Comparison of ENCODE assay signal across 11 cellular contexts in the genomic region with DNA sequence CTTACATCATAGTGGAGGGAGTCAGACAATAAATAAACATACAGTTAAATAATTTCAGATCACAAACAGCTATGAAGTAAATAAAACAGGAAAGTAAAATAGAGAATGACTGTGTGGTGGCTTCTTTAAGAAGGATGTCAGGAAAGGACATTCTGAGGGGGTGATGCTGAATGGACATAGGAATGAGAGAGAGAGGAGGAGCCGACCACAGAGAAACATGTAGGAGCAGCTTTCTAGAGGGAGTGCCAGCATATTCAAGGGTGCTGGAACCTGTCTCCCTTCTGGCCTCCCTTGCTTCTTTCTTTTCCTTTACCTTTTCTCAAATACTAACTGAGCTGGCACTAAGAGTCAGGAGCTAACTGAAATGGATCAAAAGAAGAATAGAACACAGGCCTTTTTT. TPM values are rescaled to one million over a fixed set of nuclear protein-coding genes. Genes with fewer than 3 reads are reported as not detected.
A peak's percentile ranks its signal among the peaks of the same experiment; 100 is the strongest.
DNase-seq lines count a peak whose midpoint lies in the region; ATAC-seq, FAIRE-seq and TF ChIP-seq lines count a peak whose summit lies in the region.
"Had no signal": no experiment of that assay in that cellular context is flagged by ENCODE, and none has a peak within 500 bp of the region (broad histone marks: within the 10 kb centered on the region; RNA-seq: fewer than 3 reads in every experiment).

No MANE protein-coding gene starts in this region.

- H3K79me2 ChIP-seq in keratinocyte (ENCODE audit: control insufficient read depth, insufficient read depth, low read length) = no peaks in the 10 kb centered on the region

- CTCF ChIA-PET in activated CD4-positive, alpha-beta T cell treated with anti-CD3 and anti-CD28 coated beads, Interleukin-2, amount 10 ng/mL, durations not matched to agents 7 days and 5 days (lab: Charles Lee) = interaction anchor here (0.7 to 1.0 kb wide), 3 partner anchors 15 to 1407 kb away, joined by 3 read pairs; no protein-coding TSS in a partner anchor

- peak overlapping the region; percentile 66 for H3K9ac ChIP-seq in keratinocyte (ENCODE audit: control insufficient read depth, extremely low read depth, insufficient read depth, low read length)

- POLR2A ChIA-PET in activated CD4-positive, alpha-beta T cell treated with anti-CD3 and anti-CD28 coated beads, Interleukin-2, amount 10 ng/mL, durations not matched to agents 7 days and 5 days (lab: Charles Lee) = no interaction called here

- no peak for TF ChIP-seq POLR2A in thyroid gland (IDR thresholded peaks at IDR 0.05)

- peaks cover 54% of the 10 kb centered on the region for H3K4me1 ChIP-seq in keratinocyte (ENCODE audit: control insufficient read depth, extremely low read depth, insufficient read depth, low read length)
- peaks cover 8 to 26% of the 10 kb centered on the region in 2 donors for H3K4me1 ChIP-seq in thyroid gland

- H3K27me3 ChIP-seq in keratinocyte (ENCODE audit: control insufficient read depth, extremely low read depth, insufficient read depth, low read length) (no peaks in the 10 kb centered on the region), thyroid gland (no peaks in the 10 kb centered on the region)
- H3K27me3 ChIP-seq: cardiac muscle cell had no signal

- FAIRE-seq in keratinocyte (lab: Jason Lieb, UNC) = peak; percentile 80

- ATAC-seq in HG02938 (IDR thresholded peaks at IDR 0.05; ENCODE audit: unreplicated experiment) (no peak), HG02623 (IDR thresholded peaks at IDR 0.05; ENCODE audit: unreplicated experiment) (no peak)
- ATAC-seq: T-helper 17 cell had no signal

- no peaks in the 10 kb centered on the region for H3K9me3 Mint-ChIP-seq in activated CD4-positive, alpha-beta T cell treated with anti-CD3 and anti-CD28 coated beads, Interleukin-2, amount 10 ng/mL, durations not matched to agents 7 days and 5 days

- no peaks in the 10 kb centered on the region for H3K9me3 ChIP-seq in keratinocyte (ENCODE audit: control insufficient read depth, low read depth, low read length)
- H3K9me3 ChIP-seq in thyroid gland = no peaks in the 10 kb centered on the region

- H3K27me3 Mint-ChIP-seq in activated CD4-positive, alpha-beta T cell treated with anti-CD3 and anti-CD28 coated beads, Interleukin-2, amount 10 ng/mL, durations not matched to agents 7 days and 5 days = peaks cover 35% of the 10 kb centered on the region

- TF ChIP-seq CTCF in keratinocyte (optimal IDR thresholded peaks at IDR 0.05 in 1 of 3, IDR thresholded peaks at IDR 0.05 in 1 of 3, conservative IDR thresholded peaks at IDR 0.05 in 1 of 3; ENCODE audit: extremely low read depth in 1 of 3, insufficient read depth in 2 of 3, low read length in 3 of 3) = no peak
- TF ChIP-seq CTCF in thyroid gland (IDR thresholded peaks at IDR 0.05) = no peak

- H3K4me3 ChIP-seq in keratinocyte (ENCODE audit: control insufficient read depth in 2 of 3, extremely low read depth in 1 of 3, insufficient read depth in 2 of 3, low read depth in 1 of 3, low read length in 3 of 3) (peak overlapping the region in 2 of 3 experiments; percentile 29 to 59), thyroid gland (replicated peaks in 1 of 3) (no peak overlapping the region)
- H3K4me3 ChIP-seq: cardiac muscle cell had no signal

- H3K4me2 ChIP-seq in keratinocyte (ENCODE audit: control insufficient read depth, extremely low read depth, insufficient read depth, low read depth, low read length) = peak overlapping the region; percentile 85

- peak overlapping the region; percentile 3 for H3K27ac Mint-ChIP-seq in activated CD4-positive, alpha-beta T cell treated with anti-CD3 and anti-CD28 coated beads, Interleukin-2, amount 10 ng/mL, durations not matched to agents 7 days and 5 days
- H3K27ac Mint-ChIP-seq: activated CD8-positive, alpha-beta memory T cell treated with anti-CD3 and anti-CD28 coated beads, Interleukin-2, amount 10 ng/mL, durations not matched to agents 7 days and 5 days; T-helper 17 cell had no signal

- H3K27ac ChIP-seq in angular gyrus (ENCODE audit: low read depth, low read length) = peak overlapping the region; percentile 53
- peak overlapping the region; percentile 91 for H3K27ac ChIP-seq in keratinocyte (ENCODE audit: control insufficient read depth, insufficient read depth, low read length)
- H3K27ac ChIP-seq in thyroid gland = peak overlapping the region; percentile 52 to 78 (median 72)
- H3K27ac ChIP-seq: cardiac muscle cell had no signal

- peaks cover 2% of the 10 kb centered on the region for H3K9me1 ChIP-seq in keratinocyte (ENCODE audit: control insufficient read depth, extremely low read depth, insufficient read depth, low read length)

- no peaks in the 10 kb centered on the region for H4K20me1 ChIP-seq in keratinocyte (ENCODE audit: control insufficient read depth, extremely low read depth, insufficient read depth, low read length)

- DNase-seq in activated CD4-positive, alpha-beta T cell treated with anti-CD3 and anti-CD28 coated beads, Interleukin-2, amount 10 ng/mL, durations not matched to agents 7 days and 5 days = no peak
- no peak for DNase-seq in activated CD4-positive, alpha-beta T cell treated with anti-CD3 and anti-CD28 coated beads, Interleukin-2, amount 50 U/mL, for 1 hour
- DNase-seq in keratinocyte (ENCODE audit: low read depth, low spot score) = no peak
- no peak for DNase-seq in thyroid gland
- DNase-seq in stimulated activated CD4-positive, alpha-beta T cell treated with anti-CD3 and anti-CD28 coated beads, Interleukin-2, amount 100 ng/mL, for 24 hours = no peak
- DNase-seq: activated CD8-positive, alpha-beta memory T cell treated with anti-CD3 and anti-CD28 coated beads, Interleukin-2, amount 10 ng/mL, durations not matched to agents 7 days and 5 days; T-helper 17 cell had no signal

- 43 to 51% methylated on average over 1 of the region's 1 CpG for WGBS in thyroid gland, 2 donors

- H3K4me3 Mint-ChIP-seq in activated CD4-positive, alpha-beta T cell treated with anti-CD3 and anti-CD28 coated beads, Interleukin-2, amount 10 ng/mL, durations not matched to agents 7 days and 5 days = no peak overlapping the region
- H3K4me3 Mint-ChIP-seq: T-helper 17 cell had no signal

- peaks cover 16% of the 10 kb centered on the region for H3K4me1 Mint-ChIP-seq in activated CD4-positive, alpha-beta T cell treated with anti-CD3 and anti-CD28 coated beads, Interleukin-2, amount 10 ng/mL, durations not matched to agents 7 days and 5 days

- intact Hi-C loops in thyroid gland (cut with DNase I) = no loop called here

- no peaks in the 10 kb centered on the region for H3K36me3 ChIP-seq in keratinocyte (ENCODE audit: control insufficient read depth in 2 of 2, extremely low read depth in 1 of 2, insufficient read depth in 2 of 2, low read length in 2 of 2)
- no peaks in the 10 kb centered on the region for H3K36me3 ChIP-seq in thyroid gland
- H3K36me3 ChIP-seq: cardiac muscle cell had no signal

- H2AFZ ChIP-seq in keratinocyte (ENCODE audit: control insufficient read depth, low read length) = no peak overlapping the region

- no peaks in the 10 kb centered on the region for H3K36me3 Mint-ChIP-seq in activated CD4-positive, alpha-beta T cell treated with anti-CD3 and anti-CD28 coated beads, Interleukin-2, amount 10 ng/mL, durations not matched to agents 7 days and 5 days (ENCODE audit: low read depth)

- dilution Hi-C loops in keratinocyte (cut with MboI; ENCODE audit: extremely low pct_ligation_motif_present, low sequenced_read_pairs) = no loop called here

RNA-seq across cellular contexts. Expression of gene BCL10, which starts 20.5 kb away (rescaled TPM):
- total RNA-seq in activated CD4-positive, alpha-beta T cell treated with anti-CD3 and anti-CD28 coated beads, Interleukin-2, amount 10 ng/mL, durations not matched to agents 7 days and 5 days = 10 to 100 TPM; 26.3 to 29.9 TPM
- 11.4 to 22.4 TPM (median 19.7 TPM) in 3 replicates for polyA plus RNA-seq in keratinocyte
- 98.8 TPM for polyA plus RNA-seq in keratinocyte (2011; ENCODE audit: low read depth)
- polyA plus RNA-seq in keratinocyte (2011; cell fraction: cytosol; rRNA removed) = 10.7 and 21.3 TPM in 2 replicates
- 14.1 and 16.6 TPM in 2 replicates for polyA plus RNA-seq in keratinocyte (2011; cell fraction: nucleus; rRNA removed)
- 20.7 and 24.5 TPM in 2 replicates for polyA plus RNA-seq in keratinocyte (2012; ENCODE audit: low replicate concordance)
- 10.6 to 20.8 TPM (median 14.6 TPM) in 3 replicates for polyA minus RNA-seq in keratinocyte
- 28.4 TPM for polyA minus RNA-seq in keratinocyte (2011; cell fraction: cytosol; rRNA and poly(A)+ RNA removed)
- 12.0 and 20.0 TPM in 2 replicates for polyA minus RNA-seq in keratinocyte (2011; cell fraction: nucleus; rRNA and poly(A)+ RNA removed)
- total RNA-seq in thyroid gland = 10 to 100 TPM; 13.6 to 28.5 (median 15.1) TPM

RNA-seq across cellular contexts. Expression of gene C1orf52, which starts 37.5 kb away (rescaled TPM):
- 10 to 100 TPM; 24.5 to 26.4 TPM for total RNA-seq in activated CD4-positive, alpha-beta T cell treated with anti-CD3 and anti-CD28 coated beads, Interleukin-2, amount 10 ng/mL, durations not matched to agents 7 days and 5 days
- polyA plus RNA-seq in keratinocyte = 15.8 to 27.3 TPM (median 25.4 TPM) in 3 replicates
- polyA plus RNA-seq in keratinocyte (2011; ENCODE audit: low read depth) = 41.3 TPM
- polyA plus RNA-seq in keratinocyte (2011; cell fraction: cytosol; rRNA removed) = 15.8 and 19.6 TPM in 2 replicates
- polyA plus RNA-seq in keratinocyte (2011; cell fraction: nucleus; rRNA removed) = 29.7 and 31.3 TPM in 2 replicates
- 19.3 and 26.2 TPM in 2 replicates for polyA plus RNA-seq in keratinocyte (2012; ENCODE audit: low replicate concordance)
- polyA minus RNA-seq in keratinocyte = 6.2 to 17.9 TPM (median 9.3 TPM) in 3 replicates
- polyA minus RNA-seq in keratinocyte (2011; cell fraction: cytosol; rRNA and poly(A)+ RNA removed) = 5.9 TPM
- polyA minus RNA-seq in keratinocyte (2011; cell fraction: nucleus; rRNA and poly(A)+ RNA removed) = 11.6 and 20.6 TPM in 2 replicates
- total RNA-seq in thyroid gland = 10 to 100 TPM in 3 of 4 donors, 1 to 10 TPM in 1; 9.0 to 28.7 (median 17.5) TPM

Comparison
In these comparisons a context has a peak if more than half of its experiments do, and no peak if none do; other contexts are left out.
1. H3K4me3 ChIP-seq: peak in keratinocyte (2 of 3); none in thyroid gland (0 of 3).
2. Peak in every context shown above with its lines, with median percentiles within 50 percentile points of each other: H3K27ac ChIP-seq.